Comparison of ENCODE assay signal across 8 cellular contexts in genomic region chr3:169668957-169669681, GRCh38. TPM values are rescaled to one million over a fixed set of nuclear protein-coding genes. Genes with fewer than 3 reads are reported as not detected.
DNase-seq lines count a peak whose midpoint lies in the region; ATAC-seq and TF ChIP-seq lines count a peak whose summit lies in the region.

No MANE protein-coding gene starts in this region.

- TF ChIP-seq CTCF in GM12865 (IDR thresholded peaks at IDR 0.05; ENCODE audit: insufficient read depth, low read depth, low read length, missing control alignments) (peak; percentile 74), GM23338 (conservative IDR thresholded peaks at IDR 0.05; ENCODE audit: low read depth in 2 of 2) (peak; percentile 71 to 93), Panc1 (IDR thresholded peaks at IDR 0.05) (peak; percentile 95), body of pancreas (IDR thresholded peaks at IDR 0.05) (peak; percentile 72 to 97 (median 93))

- in situ Hi-C loops in Panc1 (cut with HindIII; ENCODE audit: low pct_unique_long_range_greater_than_20kb, low sequenced_read_pairs), result no loop called here

- CTCF ChIA-PET in Panc1 (lab: Charles Lee), result interaction anchor here (0.6 to 1.8 kb wide), 5 partner anchors 51 to 1193 kb away, joined by 3 to 14 read pairs (median 5); no protein-coding TSS in a partner anchor

- H3K79me2 ChIP-seq in GM23338 (replicated peaks; ENCODE audit: insufficient read depth), result no peaks in the 10 kb centered on the region

- peaks cover 60% of the 10 kb centered on the region for H3K27me3 ChIP-seq in GM23338 (ENCODE audit: insufficient read depth)
- H3K27me3 ChIP-seq in Panc1 (ENCODE audit: control insufficient read depth, insufficient read depth, low read length), result peaks cover 68% of the 10 kb centered on the region
- H3K27me3 ChIP-seq in body of pancreas, result no peaks in the 10 kb centered on the region
- H3K27me3 ChIP-seq in iPS-20b (ENCODE audit: insufficient read depth, low read length), result peaks cover 67% of the 10 kb centered on the region

- H3K4me2 ChIP-seq in GM23338, result peak overlapping the region; percentile 85

- H3K4me3 Mint-ChIP-seq in GM23338, result peak overlapping the region; percentile 78
- peak overlapping the region; percentile 60 to 87 (median 79) for H3K4me3 Mint-ChIP-seq in IgD-negative memory B cell

- H3K9me3 Mint-ChIP-seq in GM23338 (peaks cover 15% of the 10 kb centered on the region), IgD-negative memory B cell (peaks cover 2 to 18% (median 15%) of the 10 kb centered on the region in 3 donors)

- peaks cover 28% of the 10 kb centered on the region for H3F3A ChIP-seq in GM23338 (replicated peaks; ENCODE audit: low read depth)

- H3K4me3 ChIP-seq in GM12865 (ENCODE audit: low read depth, low read length), result no peak overlapping the region; the same call in 1 of the 2 replicates
- peak overlapping the region; percentile 63 for H3K4me3 ChIP-seq in GM23338
- H3K4me3 ChIP-seq in Panc1 (ENCODE audit: low read depth in 2 of 2, low read length in 2 of 2), result peak overlapping the region; percentile 24 to 55
- peak overlapping the region in 1 of 2 donors; percentile 3 for H3K4me3 ChIP-seq in body of pancreas
- H3K4me3 ChIP-seq in iPS-20b (ENCODE audit: low read length), result peak overlapping the region; percentile 75
- H3K4me3 ChIP-seq in skeletal muscle cell (ENCODE audit: low read depth, low read length), result peak overlapping the region; percentile 42

- H3K4me1 Mint-ChIP-seq in GM23338, result peaks cover 56% of the 10 kb centered on the region
- peaks cover 6 to 13% (median 8%) of the 10 kb centered on the region in 3 donors for H3K4me1 Mint-ChIP-seq in IgD-negative memory B cell

- no peaks in the 10 kb centered on the region; the same call in 1 of the 2 replicates for H3K36me3 ChIP-seq in GM23338 (ENCODE audit: insufficient read depth)
- H3K36me3 ChIP-seq in Panc1 (ENCODE audit: control insufficient read depth, insufficient read depth, low read length), result no peaks in the 10 kb centered on the region
- H3K36me3 ChIP-seq in body of pancreas (replicated peaks in 1 of 2; ENCODE audit: insufficient read depth in 1 of 2, low read depth in 2 of 2), result no peaks in the 10 kb centered on the region
- H3K36me3 ChIP-seq in iPS-20b (ENCODE audit: insufficient read depth, low read depth, low read length), result no peaks in the 10 kb centered on the region

- peak; percentile 64 for DNase-seq in GM12865 (ENCODE audit: low read depth)
- DNase-seq in GM23338 (ENCODE audit: low spot score), result peak; percentile 93
- no peak for DNase-seq in Panc1 (ENCODE audit: low read depth, low spot score)
- DNase-seq in body of pancreas, result peak; percentile 93 to 96 (median 94)
- no peak for DNase-seq in skeletal muscle cell (ENCODE audit: low read depth)

- POLR2A ChIA-PET in Panc1 (lab: Charles Lee), result no interaction called here

- H3K27ac Mint-ChIP-seq in GM23338 (no peak overlapping the region), IgD-negative memory B cell (peak overlapping the region in 1 of 3 donors; percentile 55)

- H3K9me3 ChIP-seq in Panc1 (ENCODE audit: control insufficient read depth, insufficient read depth, low read depth, low read length) (peaks cover 7% of the 10 kb centered on the region), body of pancreas (no peaks in the 10 kb centered on the region), iPS-20b (ENCODE audit: insufficient read depth, low read depth, low read length) (peaks cover 6% of the 10 kb centered on the region; the same call in 1 of the 2 replicates)

- H3K27ac ChIP-seq in GM23338 (ENCODE audit: low read depth) (no peak overlapping the region), Panc1 (ENCODE audit: low read length) (no peak overlapping the region), body of pancreas (peak overlapping the region; percentile 91 to 96 (median 94)), iPS-20b (ENCODE audit: low read length) (no peak overlapping the region)

- H4K20me1 ChIP-seq in GM23338 (replicated peaks; ENCODE audit: insufficient read depth), result no peaks in the 10 kb centered on the region

- H3K9me2 ChIP-seq in GM23338 (ENCODE audit: insufficient read depth), result no peaks in the 10 kb centered on the region

- H3K36me3 Mint-ChIP-seq in GM23338 (ENCODE audit: low read depth) (peaks cover 8% of the 10 kb centered on the region; the same call in 2 of the 3 replicates), IgD-negative memory B cell (peaks cover 5% of the 10 kb centered on the region)

- H2AFZ ChIP-seq in GM23338, result peak overlapping the region; percentile 98

- peak; percentile 64 to 70 (median 65) for TF ChIP-seq POLR2A in body of pancreas (IDR thresholded peaks at IDR 0.05)

- intact Hi-C loops in Panc1 (cut with micrococcal nuclease; ENCODE audit: unreplicated experiment) (loop anchor here (2.0 to 10.0 kb wide), 4 partner anchors 520 to 1454 kb away; no protein-coding TSS in a partner anchor), body of pancreas (cut with DNase I) (no loop called here)

- no TSS peak for BruUV-seq in Panc1 (replicated peaks; lab: Mats Ljungman, UMichigan)

- peaks cover 58% of the 10 kb centered on the region for H3K27me3 Mint-ChIP-seq in GM23338 (ENCODE audit: insufficient read depth, low read depth, poor library complexity)
- H3K27me3 Mint-ChIP-seq in IgD-negative memory B cell, result peaks cover 79% of the 10 kb centered on the region

- 1 to 3% methylated on average over 24 to 45 of the region's 45 CpGs for WGBS in body of pancreas, 2 donors

- ATAC-seq in GM23338 (peak; percentile 89), Panc1 (peak; percentile 97), body of pancreas (peak; percentile 86), GM18870 (IDR thresholded peaks at IDR 0.05; ENCODE audit: unreplicated experiment) (no peak)

- peaks cover 55% of the 10 kb centered on the region for H3K4me1 ChIP-seq in GM23338 (ENCODE audit: insufficient read depth)
- H3K4me1 ChIP-seq in Panc1 (ENCODE audit: control insufficient read depth, insufficient read depth, low read length), result peaks cover 11% of the 10 kb centered on the region
- peaks cover 40% of the 10 kb centered on the region for H3K4me1 ChIP-seq in body of pancreas
- H3K4me1 ChIP-seq in iPS-20b (ENCODE audit: insufficient read depth, low read length), result peaks cover 43% of the 10 kb centered on the region

- peak overlapping the region; percentile 34; the same call in 1 of the 2 replicates for H3K9ac ChIP-seq in iPS-20b (ENCODE audit: low read depth, low read length)

TF ChIP-seq in GM23338, 12 proteins besides CTCF, POLR2A, EP300 and RAD21:
- TF ChIP-seq ZNF114 (CRISPR knock-in tag; IDR thresholded peaks at IDR 0.05), result no peak
- TF ChIP-seq, protein P1, sequence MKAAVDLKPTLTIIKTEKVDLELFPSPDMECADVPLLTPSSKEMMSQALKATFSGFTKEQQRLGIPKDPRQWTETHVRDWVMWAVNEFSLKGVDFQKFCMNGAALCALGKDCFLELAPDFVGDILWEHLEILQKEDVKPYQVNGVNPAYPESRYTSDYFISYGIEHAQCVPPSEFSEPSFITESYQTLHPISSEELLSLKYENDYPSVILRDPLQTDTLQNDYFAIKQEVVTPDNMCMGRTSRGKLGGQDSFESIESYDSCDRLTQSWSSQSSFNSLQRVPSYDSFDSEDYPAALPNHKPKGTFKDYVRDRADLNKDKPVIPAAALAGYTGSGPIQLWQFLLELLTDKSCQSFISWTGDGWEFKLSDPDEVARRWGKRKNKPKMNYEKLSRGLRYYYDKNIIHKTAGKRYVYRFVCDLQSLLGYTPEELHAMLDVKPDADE (IDR thresholded peaks at IDR 0.05), result no peak
- 0 out of 2 replicates have a peak, but pooled peaks have one; percentile 7 for TF ChIP-seq CREB1 (CRISPR knock-in tag; IDR thresholded peaks at IDR 0.05; ENCODE audit: low read depth)

RNA-seq across cellular contexts. Expression of gene MECOM, which starts 5.6 kb away (rescaled TPM):
- 1.1 and 2.7 TPM in 2 replicates for total RNA-seq in GM23338 (2014; rRNA removed; shearing (Covaris generic))
- polyA plus RNA-seq in GM23338 (2016; fragmentation: Nextera tagmentation; extraction: Ambion mirVana) (0.14 and 0.15 TPM in 2 replicates), IgD-negative memory B cell (not detected)
- total RNA-seq in Panc1 (2021; ENCODE audit: unreplicated experiment) (0.21 TPM), body of pancreas (10 to 100 TPM; 47.5 to 58.1 TPM)
- polyA plus RNA-seq in Panc1 (2012; ENCODE audit: insufficient read length), result not detected

Comparison
In these comparisons a context has a peak if more than half of its experiments do, and no peak if none do; other contexts are left out.
1. DNase-seq: peak in GM12865 (single experiment), GM23338 (single experiment) and body of pancreas (4 of 4); none in Panc1 (single experiment) and skeletal muscle cell (single experiment).
2. H3K27ac ChIP-seq: peak in body of pancreas (4 of 4); none in GM23338 (single experiment), Panc1 (single experiment) and iPS-20b (single experiment).
3. RNA of gene MECOM, which starts 5.6 kb away (total RNA-seq): 47.5 to 58.1 TPM in body of pancreas; 1.1 to 2.7 TPM in GM23338 and 0.21 TPM in Panc1 (single experiment); every median in the first group is over 10 times any median in the second.
4. Peak in every context shown above with its lines, with median percentiles within 50 percentile points of each other: CTCF ChIP-seq.